In genomic region chr15:59349715-59350420, GRCh38 we compare ENCODE assay signal across 8 cellular contexts. TPM values are rescaled to one million over a fixed set of nuclear protein-coding genes. Genes with fewer than 3 reads are reported as not detected.
DNase-seq lines count a peak whose midpoint lies in the region; ATAC-seq and TF ChIP-seq lines count a peak whose summit lies in the region.

No MANE protein-coding gene starts in this region.

- no peaks in the 10 kb centered on the region for H3K9me3 ChIP-seq in hepatocyte (ENCODE audit: low read depth)
- no peaks in the 10 kb centered on the region for H3K9me3 ChIP-seq in thyroid gland
- no peaks in the 10 kb centered on the region for H3K9me3 ChIP-seq in BE2C

- no peak overlapping the region for H2AFZ ChIP-seq in hepatocyte

- ATAC-seq in HG02798 (IDR thresholded peaks at IDR 0.05; ENCODE audit: poor library complexity, unreplicated experiment) (peak; percentile 49), HG03196 (IDR thresholded peaks at IDR 0.05; ENCODE audit: unreplicated experiment) (no peak), HG02763 (IDR thresholded peaks at IDR 0.05; ENCODE audit: unreplicated experiment) (no peak)

- peak; percentile 69 for DNase-seq in BJ (ENCODE audit: low read depth)
- peak; percentile 76 for DNase-seq in hepatocyte (ENCODE audit: low spot score)
- peak in 1 of 2 donors; percentile 24 for DNase-seq in thyroid gland
- no peak for DNase-seq in BE2C

- H3K27me3 Mint-ChIP-seq in activated naive CD8-positive, alpha-beta T cell, result no peaks in the 10 kb centered on the region

- TF ChIP-seq CTCF in BJ (IDR thresholded peaks at IDR 0.05; ENCODE audit: insufficient read depth, low read depth, low read length) (no peak), hepatocyte (IDR thresholded peaks at IDR 0.05; ENCODE audit: poor library complexity) (no peak), thyroid gland (IDR thresholded peaks at IDR 0.05) (no peak), BE2C (IDR thresholded peaks at IDR 0.05; ENCODE audit: low read depth, low read length) (no peak)

- H3K4me3 ChIP-seq in BJ (ENCODE audit: low read depth, low read length) (no peak overlapping the region), hepatocyte (no peak overlapping the region), thyroid gland (replicated peaks in 1 of 3) (no peak overlapping the region), BE2C (ENCODE audit: low read depth, low read length) (no peak overlapping the region)

- H3K9me3 Mint-ChIP-seq in activated naive CD8-positive, alpha-beta T cell (ENCODE audit: low read depth), result no peaks in the 10 kb centered on the region

- H3K4me2 ChIP-seq in hepatocyte, result no peak overlapping the region

- intact Hi-C loops in thyroid gland (cut with DNase I), result no loop called here

- H3K27ac ChIP-seq in hepatocyte, result peak overlapping the region; percentile 83
- peak overlapping the region in 2 of 3 donors; percentile 12 to 64 for H3K27ac ChIP-seq in thyroid gland

- 71% methylated on average over 4 of the region's 4 CpGs for WGBS in hepatocyte (ENCODE audit: low lambda C conversion rate, missing lambda C conversion rate)
- whole genome bisulfite sequencing in thyroid gland, 2 donors, result 78 to 79% methylated on average over 4 of the region's 4 CpGs

- peaks cover 86% of the 10 kb centered on the region for H3K79me2 ChIP-seq in hepatocyte

- CTCF ChIA-PET in BJ (lab: Yijun Ruan, JAX), result interaction anchor here (0.7 to 1.1 kb wide), 3 partner anchors 11 to 30 kb away, joined by 3 read pairs; no protein-coding TSS in a partner anchor

- peaks cover 35% of the 10 kb centered on the region for H3K4me1 Mint-ChIP-seq in activated naive CD8-positive, alpha-beta T cell (ENCODE audit: low read depth)

- no peaks in the 10 kb centered on the region for H3K36me3 Mint-ChIP-seq in activated naive CD8-positive, alpha-beta T cell

- H3K4me1 ChIP-seq in hepatocyte (ENCODE audit: insufficient read depth) (no peaks in the 10 kb centered on the region), thyroid gland (peaks cover 0 to 29% of the 10 kb centered on the region in 2 donors), BE2C (no peaks in the 10 kb centered on the region)

- H4K20me1 ChIP-seq in hepatocyte (ENCODE audit: insufficient read depth, poor library complexity, severe bottlenecking), result no peaks in the 10 kb centered on the region

- H3K9me2 ChIP-seq in hepatocyte (replicated peaks; ENCODE audit: insufficient read depth), result no peaks in the 10 kb centered on the region

- peak overlapping the region; percentile 70 for H3K27ac Mint-ChIP-seq in activated naive CD8-positive, alpha-beta T cell

- H3K36me3 ChIP-seq in BJ (ENCODE audit: control insufficient read depth, insufficient read depth, low read length) (no peaks in the 10 kb centered on the region), hepatocyte (replicated peaks; ENCODE audit: insufficient read depth, low read depth) (no peaks in the 10 kb centered on the region), thyroid gland (no peaks in the 10 kb centered on the region), BE2C (no peaks in the 10 kb centered on the region)

- H3K27me3 ChIP-seq in BJ (ENCODE audit: control insufficient read depth, insufficient read depth, low read length) (no peaks in the 10 kb centered on the region), hepatocyte (no peaks in the 10 kb centered on the region), thyroid gland (no peaks in the 10 kb centered on the region), BE2C (peaks cover 32% of the 10 kb centered on the region)

- POLR2A ChIA-PET in BJ (lab: Charles Lee), result interaction anchor here (0.7 kb wide), 1 partner anchor 17 kb away, joined by 3 read pairs; no protein-coding TSS in a partner anchor

- no peak for TF ChIP-seq POLR2A in thyroid gland (IDR thresholded peaks at IDR 0.05)

- H3K4me3 Mint-ChIP-seq in activated naive CD8-positive, alpha-beta T cell, result peak overlapping the region; percentile 8

RNA-seq across cellular contexts. Expression of gene MYO1E, which starts 22.8 kb away (rescaled TPM):
- polyA plus RNA-seq in BJ (2011; rRNA removed) (34.0 and 55.8 TPM in 2 replicates), hepatocyte (107 and 129 TPM in 2 replicates)
- 34.0 and 39.0 TPM in 2 replicates for polyA minus RNA-seq in BJ (2011; rRNA and poly(A)+ RNA removed)
- total RNA-seq in hepatocyte (98.2 and 111 TPM in 2 replicates), thyroid gland (10 to 100 TPM; 19.5 to 56.6 (median 34.6) TPM)
- 0.06 TPM for polyA plus RNA-seq in BE2C (2012; ENCODE audit: insufficient read depth, insufficient read length, low read depth)
